1 cellular context compared by ENCODE assay signal in genomic region chr2:74653985-74654882, GRCh38.
A peak's percentile ranks its signal among the peaks of the same experiment; 100 is the strongest.
TF ChIP-seq lines count a peak whose summit lies in the region.

Gene SEMA4F (plus strand): TSS chr2:74654247. CDS start chr2:74654377, 130 bp downstream.

TF ChIP-seq in HEK293, 187 proteins besides CTCF, POLR2A, EP300 and RAD21 (continued from another document and continues in another):
- TF ChIP-seq REST (tag by site-specific recombination; IDR thresholded peaks at IDR 0.05): no peak
- 0 out of 2 replicates have a peak, but pooled peaks have one; percentile 2 for TF ChIP-seq ZXDB (tag by site-specific recombination; IDR thresholded peaks at IDR 0.05)
- no peak for TF ChIP-seq MZF1 (tag by site-specific recombination; IDR thresholded peaks at IDR 0.05; ENCODE audit: borderline replicate concordance)
- 0 out of 2 replicates have a peak, but pooled peaks have one; percentile 56 for TF ChIP-seq KLF7 (tag by site-specific recombination; IDR thresholded peaks at IDR 0.05; ENCODE audit: borderline replicate concordance)
- no peak for TF ChIP-seq ZNF37A (tag by site-specific recombination; IDR thresholded peaks at IDR 0.05)
- TF ChIP-seq REPIN1 (tag by site-specific recombination; IDR thresholded peaks at IDR 0.05; ENCODE audit: low read depth): no peak
- 0 out of 2 replicates have a peak, but pooled peaks have one; percentile 14 for TF ChIP-seq ZNF366 (tag by site-specific recombination; conservative IDR thresholded peaks at IDR 0.05)
- TF ChIP-seq ZNF660 (tag by site-specific recombination; IDR thresholded peaks at IDR 0.05): no peak
- 0 out of 2 replicates have a peak, but pooled peaks have one; percentile 48 for TF ChIP-seq ZNF692 (tag by site-specific recombination; IDR thresholded peaks at IDR 0.05)
- TF ChIP-seq BCL11B (tag by site-specific recombination; IDR thresholded peaks at IDR 0.05; ENCODE audit: low read depth): no peak
- TF ChIP-seq ZNF530 (tag by site-specific recombination; IDR thresholded peaks at IDR 0.05; ENCODE audit: low read depth): no peak
- TF ChIP-seq ELK4 (IDR thresholded peaks at IDR 0.05; ENCODE audit: borderline replicate concordance, low read depth, low read length): no peak
- TF ChIP-seq ZNF624 (tag by site-specific recombination; IDR thresholded peaks at IDR 0.05): no peak
- peak; percentile 49; the same call in 1 of the 2 replicates for TF ChIP-seq KLF17 (tag by site-specific recombination; IDR thresholded peaks at IDR 0.05)
- no peak for TF ChIP-seq ZNF398 (tag by site-specific recombination; IDR thresholded peaks at IDR 0.05)
- TF ChIP-seq ZNF274 (IDR thresholded peaks at IDR 0.05; ENCODE audit: low read length): no peak
- TF ChIP-seq ZNF274 (tag by site-specific recombination; IDR thresholded peaks at IDR 0.05; ENCODE audit: borderline replicate concordance): no peak
- peak; percentile 91 for TF ChIP-seq SP2 (tag by site-specific recombination; IDR thresholded peaks at IDR 0.05)
- peak; percentile 40; the same call in 1 of the 2 replicates for TF ChIP-seq ZSCAN30 (tag by site-specific recombination; IDR thresholded peaks at IDR 0.05)
- no peak for TF ChIP-seq SCRT1 (tag by site-specific recombination; IDR thresholded peaks at IDR 0.05; ENCODE audit: borderline replicate concordance)
- no peak for TF ChIP-seq KLF16 (tag by site-specific recombination; IDR thresholded peaks at IDR 0.05)
- peak; percentile 10; the same call in 1 of the 2 replicates for TF ChIP-seq ZNF10 (tag by site-specific recombination; IDR thresholded peaks at IDR 0.05)
- TF ChIP-seq ZBTB20 (tag by site-specific recombination; IDR thresholded peaks at IDR 0.05): peak; percentile 75; the same call in 1 of the 2 replicates
- no peak; the same call in 1 of the 2 replicates for TF ChIP-seq ZNF2 (tag by site-specific recombination; IDR thresholded peaks at IDR 0.05)
- no peak for TF ChIP-seq ZNF558 (tag by site-specific recombination; IDR thresholded peaks at IDR 0.05)
- TF ChIP-seq KLF9 (tag by site-specific recombination; IDR thresholded peaks at IDR 0.05; ENCODE audit: low read depth): peak; percentile 96
- TF ChIP-seq EGR2 (tag by site-specific recombination; IDR thresholded peaks at IDR 0.05; ENCODE audit: low read depth): peak; percentile 97
- TF ChIP-seq ZNF629 (tag by site-specific recombination; IDR thresholded peaks at IDR 0.05): 0 out of 2 replicates have a peak, but pooled peaks have one; percentile 8
- no peak for TF ChIP-seq ZNF280C (tag by site-specific recombination; IDR thresholded peaks at IDR 0.05)
- no peak for TF ChIP-seq ZNF416 (tag by site-specific recombination; IDR thresholded peaks at IDR 0.05)
- peak; percentile 45; the same call in 1 of the 2 replicates for TF ChIP-seq ZNF449 (tag by site-specific recombination; IDR thresholded peaks at IDR 0.05)
- peak; percentile 28; the same call in 1 of the 2 replicates for TF ChIP-seq ZNF501 (tag by site-specific recombination; IDR thresholded peaks at IDR 0.05)
- no peak for TF ChIP-seq ZBTB10 (tag by site-specific recombination; IDR thresholded peaks at IDR 0.05)
- no peak for TF ChIP-seq ZNF174 (tag by site-specific recombination; IDR thresholded peaks at IDR 0.05)
- TF ChIP-seq ZNF792 (tag by site-specific recombination; IDR thresholded peaks at IDR 0.05): no peak
- peak; percentile 97 for TF ChIP-seq ZBTB8A (tag by site-specific recombination; IDR thresholded peaks at IDR 0.05)
- no peak for TF ChIP-seq HOXD13 (CRISPR knock-in tag; IDR thresholded peaks at IDR 0.05; ENCODE audit: borderline replicate concordance)
- peak; percentile 11; the same call in 1 of the 2 replicates for TF ChIP-seq SP7 (tag by site-specific recombination; IDR thresholded peaks at IDR 0.05)
- TF ChIP-seq ZNF677 (tag by site-specific recombination; IDR thresholded peaks at IDR 0.05): no peak
- no peak for TF ChIP-seq ZNF830 (tag by site-specific recombination; IDR thresholded peaks at IDR 0.05; ENCODE audit: low read depth)
- no peak for TF ChIP-seq ZNF221 (tag by site-specific recombination; IDR thresholded peaks at IDR 0.05; ENCODE audit: borderline replicate concordance)
- TF ChIP-seq ZNF645 (tag by site-specific recombination; IDR thresholded peaks at IDR 0.05): no peak
- no peak for TF ChIP-seq ZNF76 (tag by site-specific recombination; IDR thresholded peaks at IDR 0.05; ENCODE audit: borderline replicate concordance, low read depth)
- no peak for TF ChIP-seq PRDM1 (tag by site-specific recombination; IDR thresholded peaks at IDR 0.05)
- TF ChIP-seq ZNF354C (tag by site-specific recombination; IDR thresholded peaks at IDR 0.05; ENCODE audit: borderline replicate concordance, low read depth): no peak
- no peak for TF ChIP-seq TRIM28 (IDR thresholded peaks at IDR 0.05; ENCODE audit: borderline replicate concordance, low read length)
- TF ChIP-seq OVOL3 (tag by site-specific recombination; IDR thresholded peaks at IDR 0.05): no peak
